In the genomic region with DNA sequence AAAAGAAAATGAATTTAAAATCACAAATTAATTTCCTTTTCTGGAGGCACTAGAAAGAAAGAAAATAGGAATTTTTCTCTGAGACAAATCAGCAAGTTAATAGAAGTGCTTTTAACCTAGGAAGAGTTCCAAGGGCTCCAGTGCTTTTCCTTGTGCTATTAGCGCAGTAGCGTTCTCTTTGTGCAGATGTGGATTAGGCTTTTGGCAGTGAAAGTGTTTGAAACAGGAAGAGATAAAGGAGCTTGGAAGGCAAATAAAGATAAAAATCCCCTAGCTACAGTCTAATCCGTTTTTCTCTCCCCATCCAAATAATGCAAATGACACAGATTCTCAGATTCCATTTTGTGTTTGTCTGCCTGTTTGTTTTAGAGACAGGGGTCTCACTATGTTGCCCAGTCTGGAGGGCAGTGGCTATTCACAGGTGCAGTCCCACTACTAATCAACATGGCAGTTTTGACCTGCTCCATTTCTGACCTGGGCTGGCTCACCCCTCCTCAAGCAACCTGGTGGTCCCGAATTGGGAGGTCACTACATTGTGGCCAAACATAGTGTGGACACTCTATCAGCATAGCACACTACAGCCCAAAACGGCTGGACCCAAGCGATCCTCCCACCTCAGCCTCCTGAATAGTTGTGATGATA, we compare ENCODE assay signal across 23 cellular contexts.
DNase-seq lines count a peak whose midpoint lies in the region; ATAC-seq, FAIRE-seq and TF ChIP-seq lines count a peak whose summit lies in the region.
"Had no signal": no experiment of that assay in that cellular context is flagged by ENCODE, and none has a peak within 500 bp of the region (broad histone marks: within the 10 kb centered on the region; RNA-seq: fewer than 3 reads in every experiment).

No MANE protein-coding gene starts in this region.

- CTCF ChIA-PET in A549 (lab: Yijun Ruan, JAX), result interaction anchor here (0.9 to 1.3 kb wide), 2 partner anchors 19 to 117 kb away, joined by 3 read pairs; no protein-coding TSS in a partner anchor
- CTCF ChIA-PET in H1 (lab: Charles Lee; ENCODE audit: partially characterized antibody), result no interaction called here
- CTCF ChIA-PET in HepG2 (lab: Yijun Ruan, JAX; ENCODE audit: low intra/inter-chr PET ratio, low total read pairs), result no interaction called here

- no peaks in the 10 kb centered on the region for H3K9me3 Mint-ChIP-seq in mesothelial cell of epicardium
- H3K9me3 Mint-ChIP-seq: CD4-positive, alpha-beta T cell had no signal

- H3K4me2 ChIP-seq in A549 (no peak overlapping the region), H1 (ENCODE audit: insufficient read depth in 1 of 2, low read depth in 2 of 2, low read length in 2 of 2) (no peak overlapping the region), HepG2 (ENCODE audit: low read depth, low read length) (no peak overlapping the region)
- H3K4me2 ChIP-seq: BLaER1 had no signal

- no peak overlapping the region for H4K8ac ChIP-seq in H1 (ENCODE audit: extremely low read depth, insufficient read depth, low read length)

- H2BK15ac ChIP-seq in H1 (ENCODE audit: low read length), result no peak overlapping the region

- no peaks in the 10 kb centered on the region for H3K36me3 ChIP-seq in SK-N-MC (ENCODE audit: insufficient read depth, low read length)
- H3K36me3 ChIP-seq in H1 (ENCODE audit: control insufficient read depth in 2 of 4, insufficient read depth in 4 of 4, low read length in 3 of 4), result no peaks in the 10 kb centered on the region
- no peaks in the 10 kb centered on the region for H3K36me3 ChIP-seq in HepG2 (replicated peaks in 1 of 2; ENCODE audit: control insufficient read depth in 1 of 2, insufficient read depth in 2 of 2, low read length in 2 of 2)
- H3K36me3 ChIP-seq: BLaER1 had no signal

- no peak overlapping the region for H3K56ac ChIP-seq in H1 (replicated peaks; ENCODE audit: insufficient read length, low read depth, low read length)

- 77% methylated on average over 6 of the region's 6 CpGs for WGBS in A549 (ENCODE audit: missing lambda C conversion rate)
- 84% methylated on average over 6 of the region's 6 CpGs; no CpG with 5 or more reads in 1 of the 2 experiments for WGBS in H1 (ENCODE audit: extremely low coverage in 1 of 2, insufficient coverage in 1 of 2, insufficient read length in 1 of 2, insufficient replicate concordance in 2 of 2, low coverage in 1 of 2, low lambda C conversion rate in 2 of 2, missing lambda C conversion rate in 1 of 2), 2 experiments
- WGBS in HepG2 (ENCODE audit: low lambda C conversion rate), result 81% methylated on average over 5 of the region's 6 CpGs

- no peak for DNase-seq in A549 (ENCODE audit: low read depth in 1 of 2, low spot score in 1 of 2)
- no peak for DNase-seq in SK-N-MC (ENCODE audit: low read depth, low spot score)
- DNase-seq in H1 (ENCODE audit: low read depth in 1 of 2, low spot score in 2 of 2), result no peak
- no peak for DNase-seq in HepG2 (ENCODE audit: low spot score)
- no peak for DNase-seq in NCI-H345 (lab: John Stamatoyannopoulos, UW)
- no peak for DNase-seq in NK-92 treated with Interleukin-12 subunit alpha and Interleukin-12 subunit beta, amount 100 ng/mL, for 24 hours (lab: John Stamatoyannopoulos, UW)
- no peak for DNase-seq in mesothelial cell of epicardium (ENCODE audit: low spot score in 2 of 2, unreplicated experiment in 2 of 2)
- no peak for DNase-seq in activated effector memory CD4-positive, alpha-beta T cell treated with Interleukin-2 at 50 U/mL for 16 hours
- DNase-seq: CD4-positive, alpha-beta T cell; COR-L47; DMS79; H7; KBM-7; NCI-H1092; NCI-H1436; NCI-H1930; NCI-H446; NCI-H526; OCI-M1; Right ventricle myocardium superior had no signal

- H3K4me1 Mint-ChIP-seq in mesothelial cell of epicardium, result peaks cover 5% of the 10 kb centered on the region

- no peaks in the 10 kb centered on the region for H3K27me3 Mint-ChIP-seq in mesothelial cell of epicardium (ENCODE audit: low read depth)
- H3K27me3 Mint-ChIP-seq: CD4-positive, alpha-beta T cell had no signal

- TF ChIP-seq POLR2A in A549 (IDR thresholded peaks at IDR 0.05; ENCODE audit: low read length) (no peak), H1 (IDR thresholded peaks at IDR 0.05; ENCODE audit: control extremely low read depth in 1 of 2, low read depth in 2 of 2, low read length in 2 of 2) (no peak), HepG2 (IDR thresholded peaks at IDR 0.05; ENCODE audit: insufficient read depth in 1 of 2, low read depth in 2 of 2, low read length in 2 of 2) (no peak)

- H3K79me2 ChIP-seq in H1 (ENCODE audit: control insufficient read depth in 1 of 2, insufficient read depth in 2 of 2, low read length in 2 of 2) (no peaks in the 10 kb centered on the region), HepG2 (ENCODE audit: insufficient read depth, low read length) (no peaks in the 10 kb centered on the region)

- H4K20me1 ChIP-seq in H1 (replicated peaks in 1 of 2; ENCODE audit: control insufficient read depth in 1 of 2, insufficient read depth in 2 of 2, low read length in 2 of 2), result no peaks in the 10 kb centered on the region
- no peaks in the 10 kb centered on the region for H4K20me1 ChIP-seq in HepG2 (ENCODE audit: insufficient read depth, low read length)
- H4K20me1 ChIP-seq: BLaER1 had no signal

- H4K5ac ChIP-seq in H1 (ENCODE audit: insufficient read length, low read depth, low read length), result no peak overlapping the region

- H3K27ac ChIP-seq in A549 (no peak overlapping the region), SK-N-MC (peak overlapping the region; percentile 63; the same call in 1 of the 2 replicates), H1 (ENCODE audit: low read depth, low read length) (no peak overlapping the region), HepG2 (ENCODE audit: extremely low read length, insufficient read depth, low read length) (peak overlapping the region; percentile 23)
- H3K27ac ChIP-seq: BLaER1, HL-60 had no signal

- H2AFZ ChIP-seq in H1 (ENCODE audit: low read length) (no peak overlapping the region), HepG2 (ENCODE audit: low read length) (no peak overlapping the region)

- TF ChIP-seq CTCF in A549 (IDR thresholded peaks at IDR 0.05) (no peak), H1 (IDR thresholded peaks at IDR 0.05; ENCODE audit: control extremely low read depth in 1 of 3, insufficient read depth in 1 of 3, low read depth in 1 of 3, low read length in 3 of 3) (no peak), HepG2 (CRISPR knock-in tag; IDR thresholded peaks at IDR 0.05) (no peak), mesothelial cell of epicardium (IDR thresholded peaks at IDR 0.05; ENCODE audit: unreplicated experiment) (no peak)

- no peak overlapping the region for H3K14ac ChIP-seq in H1 (ENCODE audit: insufficient read length)

- no peak overlapping the region for H3K27ac Mint-ChIP-seq in mesothelial cell of epicardium
- H3K27ac Mint-ChIP-seq: CD4-positive, alpha-beta T cell had no signal

- ATAC-seq in A549 (no peak), HepG2 (no peak)

- TF ChIP-seq EP300 in A549 (IDR thresholded peaks at IDR 0.05), result no peak
- TF ChIP-seq EP300 in H1 (IDR thresholded peaks at IDR 0.05; ENCODE audit: borderline replicate concordance in 1 of 2, low read depth in 2 of 2, low read length in 2 of 2), result no peak
- no peak for TF ChIP-seq EP300 in HepG2 (IDR thresholded peaks at IDR 0.05; ENCODE audit: low read depth in 2 of 2, low read length in 2 of 2)
- no peak for TF ChIP-seq EP300 in HepG2 (CRISPR knock-in tag; IDR thresholded peaks at IDR 0.05; ENCODE audit: borderline replicate concordance)

- H2AK5ac ChIP-seq in H1 (ENCODE audit: low read depth, low read length), result no peak overlapping the region

- no peaks in the 10 kb centered on the region for H3K9me3 ChIP-seq in A549
- no peaks in the 10 kb centered on the region for H3K9me3 ChIP-seq in SK-N-MC (ENCODE audit: low read depth, low read length)
- no peaks in the 10 kb centered on the region for H3K9me3 ChIP-seq in H1 (ENCODE audit: insufficient read depth in 2 of 2, low read depth in 1 of 2, low read length in 1 of 2)
- H3K9me3 ChIP-seq in HepG2 (ENCODE audit: low read length), result no peaks in the 10 kb centered on the region
- H3K9me3 ChIP-seq: BLaER1 had no signal

- H3K23me2 ChIP-seq in H1 (ENCODE audit: low read depth, low read length), result no peaks in the 10 kb centered on the region; the same call in 1 of the 2 replicates

- no peak overlapping the region for H2BK20ac ChIP-seq in H1 (ENCODE audit: low read length)

- H2BK12ac ChIP-seq in H1 (ENCODE audit: low read depth, low read length), result no peak overlapping the region

- no TSS peak for BruUV-seq in HepG2 (replicated peaks; lab: Mats Ljungman, UMichigan)

- POLR2A ChIA-PET in A549 (lab: Yijun Ruan, JAX), result no interaction called here
- POLR2A ChIA-PET in H1 (lab: Charles Lee; ENCODE audit: partially characterized antibody), result no interaction called here
- POLR2A ChIA-PET in HepG2 (lab: Yijun Ruan, JAX), result no interaction called here

- TF ChIP-seq RAD21 in A549 (conservative IDR thresholded peaks at IDR 0.05 in 1 of 2, IDR thresholded peaks at IDR 0.05 in 1 of 2), result no peak
- no peak for TF ChIP-seq RAD21 in H1 (IDR thresholded peaks at IDR 0.05 in 1 of 2, conservative IDR thresholded peaks at IDR 0.05 in 1 of 2; ENCODE audit: low read depth in 2 of 2, low read length in 2 of 2)
- TF ChIP-seq RAD21 in HepG2 (CRISPR knock-in tag; IDR thresholded peaks at IDR 0.05), result no peak

- no peak overlapping the region for H3K4me3 Mint-ChIP-seq in mesothelial cell of epicardium
- H3K4me3 Mint-ChIP-seq: CD4-positive, alpha-beta T cell had no signal

- H3K27me3 ChIP-seq in H1 (replicated peaks in 1 of 4; ENCODE audit: control insufficient read depth in 3 of 4, extremely low read depth in 1 of 4, insufficient read depth in 3 of 4, low read length in 3 of 4) (no peaks in the 10 kb centered on the region), HepG2 (ENCODE audit: control insufficient read depth in 1 of 2, insufficient read depth in 2 of 2, low read length in 2 of 2) (no peaks in the 10 kb centered on the region)
- H3K27me3 ChIP-seq: BLaER1 had no signal

- in situ Hi-C loops in HepG2 (cut with HindIII; ENCODE audit: extremely low pct_ligation_motif_present, low pct_unique_long_range_greater_than_20kb), result loop anchor here (10.0 kb wide), 1 partner anchor 110 kb away; no protein-coding TSS in a partner anchor

- peak; percentile 78 for FAIRE-seq in A549 (lab: Jason Lieb, UNC)
- FAIRE-seq in H1 (lab: Jason Lieb, UNC), result no peak
- no peak for FAIRE-seq in HepG2 (lab: Jason Lieb, UNC)
- FAIRE-seq: A204.1 had no signal

- H3K9ac ChIP-seq in SK-N-MC (ENCODE audit: insufficient read length), result no peak overlapping the region
- H3K9ac ChIP-seq in H1 (replicated peaks in 1 of 4; ENCODE audit: extremely low read depth in 1 of 4, low read depth in 3 of 4, low read length in 3 of 4), result no peak overlapping the region
- H3K9ac ChIP-seq in HepG2 (ENCODE audit: insufficient read depth, low read depth, low read length), result no peak overlapping the region
- H3K9ac ChIP-seq: BLaER1 had no signal

- intact Hi-C loops in HepG2 (cut with micrococcal nuclease; ENCODE audit: unreplicated experiment), result no loop called here

- no peak overlapping the region for H3K4ac ChIP-seq in H1 (replicated peaks; ENCODE audit: insufficient read length, low read depth, low read length)

- H3K79me1 ChIP-seq in H1 (ENCODE audit: low read depth, low read length), result no peaks in the 10 kb centered on the region

- H3K4me1 ChIP-seq in A549 (peaks cover 21% of the 10 kb centered on the region), H1 (replicated peaks in 1 of 4; ENCODE audit: control insufficient read depth in 3 of 4, insufficient read depth in 4 of 4, low read length in 3 of 4) (peaks cover 4 to 15% (median 11%) of the 10 kb centered on the region in 4 experiments; a peak in 6 of 7 replicates), HepG2 (ENCODE audit: insufficient read depth, low read length) (peaks cover 52% of the 10 kb centered on the region)
- H3K4me1 ChIP-seq: BLaER1 had no signal

- no peak overlapping the region for H3K23ac ChIP-seq in H1 (ENCODE audit: insufficient read length)

- H3K18ac ChIP-seq in H1 (ENCODE audit: extremely low read depth, low read length), result no peak overlapping the region

- H2BK5ac ChIP-seq in H1 (ENCODE audit: low read depth, low read length), result no peak overlapping the region

- no peak overlapping the region for H4K91ac ChIP-seq in H1 (replicated peaks; ENCODE audit: insufficient read length, low read length)

- H2BK120ac ChIP-seq in H1 (replicated peaks; ENCODE audit: low read depth, low read length), result no peak overlapping the region

- H3K4me3 ChIP-seq in A549 (no peak overlapping the region), SK-N-MC (no peak overlapping the region), H1 (ENCODE audit: extremely low read depth in 1 of 4, insufficient read depth in 2 of 4, low read depth in 3 of 4, low read length in 4 of 4) (no peak overlapping the region), HepG2 (replicated peaks in 1 of 3; ENCODE audit: insufficient read depth in 1 of 3, low read depth in 2 of 3, low read length in 3 of 3) (no peak overlapping the region)
- H3K4me3 ChIP-seq: BLaER1 had no signal

- H3K36me3 Mint-ChIP-seq in mesothelial cell of epicardium, result no peaks in the 10 kb centered on the region

Comparison
In these comparisons a context has a peak if more than half of its experiments do, and no peak if none do; other contexts are left out.
1. H3K27ac ChIP-seq: peak in SK-N-MC (single experiment) and HepG2 (single experiment); none in A549 (0 of 2) and H1 (single experiment).